1 cellular context compared by ENCODE assay signal in genomic region chr9:114058688-114059046, GRCh38.
TF ChIP-seq lines count a peak whose summit lies in the region.

No MANE protein-coding gene starts in this region.

TF ChIP-seq in HepG2, 621 proteins besides CTCF, POLR2A, EP300 and RAD21 (continued from another document and continues in another):
- TF ChIP-seq ZNF687 (CRISPR knock-in tag; IDR thresholded peaks at IDR 0.05) (peak; percentile 77), RARG (CRISPR knock-in tag; IDR thresholded peaks at IDR 0.05; ENCODE audit: low read depth) (no peak), POGZ (CRISPR knock-in tag; IDR thresholded peaks at IDR 0.05) (0 out of 2 replicates have a peak, but pooled peaks have one; percentile 39), AGO1 (IDR thresholded peaks at IDR 0.05; ENCODE audit: low read depth, low read length, poor library complexity, severe bottlenecking) (peak; percentile 78), ZFP62 (CRISPR knock-in tag; IDR thresholded peaks at IDR 0.05) (no peak), ZFY (CRISPR knock-in tag; IDR thresholded peaks at IDR 0.05) (peak; percentile 41; the same call in 1 of the 2 replicates), KIAA2018 (CRISPR knock-in tag; IDR thresholded peaks at IDR 0.05; ENCODE audit: borderline replicate concordance) (no peak), PCBP1 (IDR thresholded peaks at IDR 0.05; ENCODE audit: borderline replicate concordance, low read depth, low read length) (no peak), ATM (IDR thresholded peaks at IDR 0.05; ENCODE audit: borderline replicate concordance) (no peak), ZNF629 (CRISPR knock-in tag; conservative IDR thresholded peaks at IDR 0.05) (no peak), ZNF614 (CRISPR knock-in tag; IDR thresholded peaks at IDR 0.05; ENCODE audit: borderline replicate concordance) (0 out of 2 replicates have a peak, but pooled peaks have one; percentile 34), ZFP37 (CRISPR knock-in tag; IDR thresholded peaks at IDR 0.05; ENCODE audit: borderline replicate concordance) (no peak), ZNF34 (CRISPR knock-in tag; IDR thresholded peaks at IDR 0.05; ENCODE audit: borderline replicate concordance) (0 out of 2 replicates have a peak, but pooled peaks have one; percentile 31), CERS6 (CRISPR knock-in tag; IDR thresholded peaks at IDR 0.05) (no peak), ZNF30 (CRISPR knock-in tag; IDR thresholded peaks at IDR 0.05) (0 out of 2 replicates have a peak, but pooled peaks have one; percentile 27), ZBTB7B (CRISPR knock-in tag; IDR thresholded peaks at IDR 0.05) (0 out of 2 replicates have a peak, but pooled peaks have one; percentile 33), ZNF407 (CRISPR knock-in tag; IDR thresholded peaks at IDR 0.05; ENCODE audit: not compliant biosample characterization) (no peak), SP1 (IDR thresholded peaks at IDR 0.05) (no peak), SP1 (CRISPR knock-in tag; IDR thresholded peaks at IDR 0.05) (no peak), KMT2A (CRISPR knock-in tag; IDR thresholded peaks at IDR 0.05) (no peak), ZNF768 (CRISPR knock-in tag; IDR thresholded peaks at IDR 0.05) (0 out of 2 replicates have a peak, but pooled peaks have one; percentile 0), NFIC (IDR thresholded peaks at IDR 0.05; ENCODE audit: low read length) (peak; percentile 2; the same call in 1 of the 2 replicates), HES4 (CRISPR knock-in tag; IDR thresholded peaks at IDR 0.05; ENCODE audit: borderline replicate concordance) (no peak), ZNF367 (CRISPR knock-in tag; IDR thresholded peaks at IDR 0.05; ENCODE audit: borderline replicate concordance) (no peak), SOX13 (IDR thresholded peaks at IDR 0.05) (no peak), SOX13 (CRISPR knock-in tag; conservative IDR thresholded peaks at IDR 0.05 in 1 of 2, IDR thresholded peaks at IDR 0.05 in 1 of 2) (peak in 1 of 2 experiments; percentile 51; a peak in 2 of 4 replicates), ZNF605 (CRISPR knock-in tag; IDR thresholded peaks at IDR 0.05) (0 out of 2 replicates have a peak, but pooled peaks have one; percentile 37)
- TF ChIP-seq, protein P1, sequence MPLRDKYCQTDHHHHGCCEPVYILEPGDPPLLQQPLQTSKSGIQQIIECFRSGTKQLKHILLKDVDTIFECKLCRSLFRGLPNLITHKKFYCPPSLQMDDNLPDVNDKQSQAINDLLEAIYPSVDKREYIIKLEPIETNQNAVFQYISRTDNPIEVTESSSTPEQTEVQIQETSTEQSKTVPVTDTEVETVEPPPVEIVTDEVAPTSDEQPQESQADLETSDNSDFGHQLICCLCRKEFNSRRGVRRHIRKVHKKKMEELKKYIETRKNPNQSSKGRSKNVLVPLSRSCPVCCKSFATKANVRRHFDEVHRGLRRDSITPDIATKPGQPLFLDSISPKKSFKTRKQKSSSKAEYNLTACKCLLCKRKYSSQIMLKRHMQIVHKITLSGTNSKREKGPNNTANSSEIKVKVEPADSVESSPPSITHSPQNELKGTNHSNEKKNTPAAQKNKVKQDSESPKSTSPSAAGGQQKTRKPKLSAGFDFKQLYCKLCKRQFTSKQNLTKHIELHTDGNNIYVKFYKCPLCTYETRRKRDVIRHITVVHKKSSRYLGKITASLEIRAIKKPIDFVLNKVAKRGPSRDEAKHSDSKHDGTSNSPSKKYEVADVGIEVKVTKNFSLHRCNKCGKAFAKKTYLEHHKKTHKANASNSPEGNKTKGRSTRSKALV (CRISPR knock-in tag; IDR thresholded peaks at IDR 0.05) = no peak
- TF ChIP-seq, protein P2, sequence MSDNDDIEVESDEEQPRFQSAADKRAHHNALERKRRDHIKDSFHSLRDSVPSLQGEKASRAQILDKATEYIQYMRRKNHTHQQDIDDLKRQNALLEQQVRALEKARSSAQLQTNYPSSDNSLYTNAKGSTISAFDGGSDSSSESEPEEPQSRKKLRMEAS (IDR thresholded peaks at IDR 0.05) = peak; percentile 72
- TF ChIP-seq, protein P3, sequence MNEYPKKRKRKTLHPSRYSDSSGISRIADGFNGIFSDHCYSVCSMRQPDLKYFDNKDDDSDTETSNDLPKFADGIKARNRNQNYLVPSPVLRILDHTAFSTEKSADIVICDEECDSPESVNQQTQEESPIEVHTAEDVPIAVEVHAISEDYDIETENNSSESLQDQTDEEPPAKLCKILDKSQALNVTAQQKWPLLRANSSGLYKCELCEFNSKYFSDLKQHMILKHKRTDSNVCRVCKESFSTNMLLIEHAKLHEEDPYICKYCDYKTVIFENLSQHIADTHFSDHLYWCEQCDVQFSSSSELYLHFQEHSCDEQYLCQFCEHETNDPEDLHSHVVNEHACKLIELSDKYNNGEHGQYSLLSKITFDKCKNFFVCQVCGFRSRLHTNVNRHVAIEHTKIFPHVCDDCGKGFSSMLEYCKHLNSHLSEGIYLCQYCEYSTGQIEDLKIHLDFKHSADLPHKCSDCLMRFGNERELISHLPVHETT (CRISPR knock-in tag; conservative IDR thresholded peaks at IDR 0.05) = peak; percentile 56; the same call in 1 of the 2 replicates
